ENCODE assay signal across 8 cellular contexts in genomic region chr10:99430451-99431189, GRCh38. TPM values are rescaled to one million over a fixed set of nuclear protein-coding genes. Genes with fewer than 3 reads are reported as not detected.
DNase-seq lines count a peak whose midpoint lies in the region; ATAC-seq lines count a peak whose summit lies in the region.

Gene GOT1, minus strand, starts transcription at chr10:99430624. Its CDS starts 59 bp downstream, at chr10:99430565.

- H3K27ac ChIP-seq in BLaER1 treated with 17β-estradiol and CSF1 and Interleukin-3, amounts not matched to agents 10 nM and 100 nM: peak within 1 kb of the TSS; percentile 88 to 95 (median 91)

- H3K4me1 ChIP-seq in BLaER1 treated with 17β-estradiol and CSF1 and Interleukin-3, amounts not matched to agents 10 nM and 100 nM: peaks cover 24 to 44% (median 32%) of the 10 kb centered on the region in 10 experiments

- H3K4me3 ChIP-seq in BLaER1 treated with 17β-estradiol and CSF1 and Interleukin-3, amounts not matched to agents 10 nM and 100 nM: peak within 1 kb of the TSS; percentile 72 to 95 (median 84)

- H3K9ac ChIP-seq in BLaER1 treated with 17β-estradiol and CSF1 and Interleukin-3, amounts not matched to agents 10 nM and 100 nM: peak within 1 kb of the TSS; percentile 84 to 93 (median 89)

- intact Hi-C loops in left colon (cut with DNase I, micrococcal nuclease): loop anchor here (5.0 to 10.0 kb wide), 3 partner anchors 104 to 187 kb away; partner anchors contain the start of gene NKX2-3 (in 1 of the 2)

- peaks cover 0 to 43% (median 19%) of the 10 kb centered on the region in 11 experiments; a peak in 15 of 22 replicates for H4K20me1 ChIP-seq in BLaER1 treated with 17β-estradiol and CSF1 and Interleukin-3, amounts not matched to agents 10 nM and 100 nM

- DNase-seq in NCI-H748 (lab: John Stamatoyannopoulos, UW; ENCODE audit: unreplicated experiment) (peak; percentile 98), cortex of kidney (lab: John Stamatoyannopoulos, UW) (peak; percentile 96), left colon (peak; percentile 95 to 99)
- peak; percentile 89 for DNase-seq in activated CD4-positive, alpha-beta T cell treated with anti-CD3 and anti-CD28 coated beads, Interleukin-2, amount 50 U/mL, for 1 hour
- peak; percentile 96 for DNase-seq in stimulated activated CD4-positive, alpha-beta T cell treated with anti-CD3 and anti-CD28 coated beads, Interleukin-1b, Interleukin-23, amount 100 ng/mL, for 48 hours

- peak within 1 kb of the TSS; percentile 83 to 96 (median 93) for H3K4me2 ChIP-seq in BLaER1 treated with 17β-estradiol and CSF1 and Interleukin-3, amounts not matched to agents 10 nM and 100 nM

- ATAC-seq in GM19351 (IDR thresholded peaks at IDR 0.05; ENCODE audit: unreplicated experiment): peak; percentile 92
- ATAC-seq in HG03521 (IDR thresholded peaks at IDR 0.05; ENCODE audit: unreplicated experiment): peak; percentile 96
- ATAC-seq in left colon: peak; percentile 92

- no peaks in the 10 kb centered on the region for H3K9me3 ChIP-seq in BLaER1 treated with 17β-estradiol and CSF1 and Interleukin-3, amounts not matched to agents 10 nM and 100 nM (replicated peaks in 1 of 11)

- peaks cover 5 to 26% (median 13%) of the 10 kb centered on the region in 11 experiments for H3K36me3 ChIP-seq in BLaER1 treated with 17β-estradiol and CSF1 and Interleukin-3, amounts not matched to agents 10 nM and 100 nM

- H3K27me3 ChIP-seq in BLaER1 treated with 17β-estradiol and CSF1 and Interleukin-3, amounts not matched to agents 10 nM and 100 nM: no peaks in the 10 kb centered on the region

RNA-seq across cellular contexts. Expression of gene GOT1, which starts in this region (rescaled TPM):
- total RNA-seq in left colon: 100 to 1,000 TPM in 1 of 2 donors, 10 to 100 TPM in 1; 91.5 to 107 TPM

Comparison
In these comparisons a context has a peak if more than half of its experiments do, and no peak if none do; other contexts are left out.
1. Peak in every context shown above with its lines: DNase-seq, ATAC-seq, H3K4me3 ChIP-seq and H3K27ac ChIP-seq.